ENCODE assay signal across 23 cellular contexts in the genomic region with DNA sequence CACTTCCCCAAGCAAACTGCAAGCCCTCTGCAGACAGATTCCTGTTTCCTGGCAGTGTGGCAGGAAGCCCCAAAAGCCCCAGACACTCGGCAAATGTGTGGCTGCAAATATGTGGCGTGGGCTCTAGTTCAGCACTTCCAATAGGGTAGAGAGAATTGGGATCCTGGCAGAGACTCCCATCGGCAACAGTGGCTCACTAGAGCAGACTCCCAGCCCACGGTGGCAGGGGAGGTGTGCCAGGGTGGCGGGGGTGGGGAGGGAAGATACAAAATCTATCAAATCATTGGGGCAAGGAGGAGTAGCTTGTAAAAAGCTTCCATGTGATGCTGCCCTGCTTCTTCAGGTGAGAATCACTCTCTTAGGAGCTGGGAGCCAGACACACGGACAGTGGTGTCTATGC. TPM values are rescaled to one million over a fixed set of nuclear protein-coding genes. Genes with fewer than 3 reads are reported as not detected.
"Had no signal": no experiment of that assay in that cellular context is flagged by ENCODE, and none has a peak within 500 bp of the region (broad histone marks: within the 10 kb centered on the region; RNA-seq: fewer than 3 reads in every experiment).

No MANE protein-coding gene starts in this region.

- DNase-seq: cortex of kidney; effector CD8-positive, alpha-beta T cell; effector memory CD8-positive, alpha-beta T cell; endodermal cell; erythroblast; esophagus squamous epithelium; foreskin fibroblast; foreskin melanocyte; gastrocnemius medialis; heart right ventricle; hippocampal formation; left cardiac atrium; left lung; left ventricle myocardium superior; lower lobe of right lung; mesenchymal stem cell; mucosa of descending colon; naive B cell; naive thymus-derived CD8-positive, alpha-beta T cell had no signal

- ATAC-seq: effector memory CD8-positive, alpha-beta T cell; esophagus mucosa; gastrocnemius medialis; heart right ventricle; left cardiac atrium; left lung; left ventricle myocardium superior; lower lobe of right lung; mucosa of descending colon; naive thymus-derived CD8-positive, alpha-beta T cell had no signal

- H3K9me3 ChIP-seq: esophagus squamous epithelium, gastrocnemius medialis, heart right ventricle, left lung, lower lobe of right lung, mucosa of descending colon had no signal

- H3K9me3 Mint-ChIP-seq: dendritic cell treated with granulocyte-macrophage colony-stimulating factor and Interleukin-4, amounts not matched to agents 40 ng/mL and 50 ng/mL, for 4 days; effector memory CD8-positive, alpha-beta T cell; endodermal cell; mesothelial cell of epicardium; naive B cell; naive thymus-derived CD8-positive, alpha-beta T cell had no signal

- H3K27me3 ChIP-seq: esophagus squamous epithelium, gastrocnemius medialis, heart right ventricle, left lung had no signal

- H3K4me3 ChIP-seq: esophagus squamous epithelium, gastrocnemius medialis, heart right ventricle, left lung, lower lobe of right lung, mucosa of descending colon had no signal

- H3K4me1 Mint-ChIP-seq: mesothelial cell of epicardium; naive B cell; naive thymus-derived CD8-positive, alpha-beta T cell had no signal

- H3K4me1 ChIP-seq: left lung, lower lobe of right lung had no signal

- H3K27ac Mint-ChIP-seq: dendritic cell treated with granulocyte-macrophage colony-stimulating factor and Interleukin-4, amounts not matched to agents 40 ng/mL and 50 ng/mL, for 4 days; effector memory CD8-positive, alpha-beta T cell; endodermal cell; naive B cell; naive thymus-derived CD8-positive, alpha-beta T cell had no signal

- H3K4me3 Mint-ChIP-seq: dendritic cell treated with granulocyte-macrophage colony-stimulating factor and Interleukin-4, amounts not matched to agents 40 ng/mL and 50 ng/mL, for 4 days; effector memory CD8-positive, alpha-beta T cell; endodermal cell; mesothelial cell of epicardium; naive B cell; naive thymus-derived CD8-positive, alpha-beta T cell had no signal

- H3K27ac ChIP-seq: epithelial cell of prostate, esophagus squamous epithelium, gastrocnemius medialis, heart right ventricle, left lung, lower lobe of right lung had no signal

- H3K36me3 ChIP-seq: gastrocnemius medialis, left lung had no signal

- H3K36me3 Mint-ChIP-seq: naive B cell; naive thymus-derived CD8-positive, alpha-beta T cell had no signal

RNA-seq across cellular contexts. Expression of a gene that starts 25.9 kb away (rescaled TPM):
- total RNA-seq: naive thymus-derived CD8-positive, alpha-beta T cell had no signal
